ENCODE assay signal across 9 cellular contexts in the genomic region with DNA sequence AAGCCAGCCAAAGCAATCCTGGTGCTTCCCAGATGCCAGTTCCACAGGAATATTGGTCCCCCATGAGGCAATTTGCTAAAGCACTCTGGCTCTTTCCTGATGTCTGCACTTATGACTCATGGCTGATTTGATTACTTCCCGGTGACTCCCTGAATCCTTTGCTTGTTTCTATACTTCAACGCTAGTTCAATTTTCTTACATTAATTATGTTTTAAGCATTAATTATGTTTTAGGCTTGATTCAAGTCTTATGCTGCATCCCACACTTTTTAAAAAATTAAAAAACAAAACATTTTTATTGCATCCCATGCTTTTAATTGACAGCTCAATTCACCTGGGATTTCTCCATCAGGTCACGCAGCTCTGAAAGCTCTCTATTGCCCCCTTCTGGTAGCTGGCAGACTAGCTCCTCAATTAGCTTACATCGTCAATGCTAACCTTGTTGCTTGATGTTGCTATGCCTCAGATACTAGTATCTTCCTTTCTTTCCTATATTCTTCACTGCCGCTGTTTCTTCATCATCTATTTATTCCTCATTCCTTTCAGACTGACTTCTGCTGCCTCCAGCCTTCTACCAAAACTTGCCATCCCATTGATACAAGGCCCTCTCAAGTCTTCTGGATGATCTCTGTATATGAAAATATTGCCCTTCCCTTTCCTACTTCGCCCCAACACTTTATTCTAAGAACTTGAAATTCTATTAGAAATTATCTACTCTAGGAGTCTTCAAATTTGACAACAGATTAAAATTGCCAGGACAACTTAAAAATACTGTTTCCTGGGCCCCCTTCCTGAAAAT. TPM values are rescaled to one million over a fixed set of nuclear protein-coding genes. Genes with fewer than 3 reads are reported as not detected.
DNase-seq lines count a peak whose midpoint lies in the region; ATAC-seq and TF ChIP-seq lines count a peak whose summit lies in the region.
"Had no signal": no experiment of that assay in that cellular context is flagged by ENCODE, and none has a peak within 500 bp of the region (broad histone marks: within the 10 kb centered on the region; RNA-seq: fewer than 3 reads in every experiment).

No MANE protein-coding gene starts in this region.

- H3K9me3 Mint-ChIP-seq in activated naive CD8-positive, alpha-beta T cell treated with anti-CD3 and anti-CD28 coated beads for 36 hours, result no peaks in the 10 kb centered on the region
- H3K9me3 Mint-ChIP-seq: dendritic cell treated with granulocyte-macrophage colony-stimulating factor and Interleukin-4, amounts not matched to agents 40 ng/mL and 50 ng/mL, for 4 days had no signal

- H3K4me3 ChIP-seq in Loucy (ENCODE audit: low read length, poor library complexity, severe bottlenecking) (no peak overlapping the region), SJCRH30 (no peak overlapping the region), cardiac muscle cell (no peak overlapping the region)

- H3K4me2 ChIP-seq in Loucy (ENCODE audit: low read depth, low read length, poor library complexity, severe bottlenecking), result no peak overlapping the region

- peaks cover 7% of the 10 kb centered on the region; the same call in 1 of the 2 replicates for H3F3A ChIP-seq in Loucy (ENCODE audit: low read depth)

- H3K27me3 Mint-ChIP-seq in activated naive CD8-positive, alpha-beta T cell treated with anti-CD3 and anti-CD28 coated beads for 36 hours, result peaks cover 23% of the 10 kb centered on the region

- no peaks in the 10 kb centered on the region for H3K36me3 Mint-ChIP-seq in activated naive CD8-positive, alpha-beta T cell treated with anti-CD3 and anti-CD28 coated beads for 36 hours

- H3K4me3 Mint-ChIP-seq in activated naive CD8-positive, alpha-beta T cell treated with anti-CD3 and anti-CD28 coated beads for 36 hours, result no peak overlapping the region
- H3K4me3 Mint-ChIP-seq: dendritic cell treated with granulocyte-macrophage colony-stimulating factor and Interleukin-4, amounts not matched to agents 40 ng/mL and 50 ng/mL, for 4 days had no signal

- DNase-seq in DMS114 treated with DMSO at 0.1 percent for 48 hours (lab: John Stamatoyannopoulos, UW; ENCODE audit: unreplicated experiment) (peak; percentile 35), SJCRH30 (peak; percentile 39 to 80), cardiac muscle cell (ENCODE audit: low read depth in 1 of 2, low spot score in 1 of 2) (peak; percentile 76 to 77), retina (peak; percentile 77), mesenteric fat pad (ENCODE audit: low spot score) (no peak)
- DNase-seq in activated naive CD8-positive, alpha-beta T cell treated with anti-CD3 and anti-CD28 coated beads for 36 hours, result peak; percentile 51

- no peaks in the 10 kb centered on the region for H4K20me1 ChIP-seq in Loucy (ENCODE audit: insufficient read depth, low read length, poor library complexity, severe bottlenecking)

- H3K9me2 ChIP-seq in Loucy (replicated peaks; ENCODE audit: low read depth, low read length), result no peaks in the 10 kb centered on the region

- no peaks in the 10 kb centered on the region for H3K9me3 ChIP-seq in Loucy (ENCODE audit: insufficient read depth, low read depth, low read length)
- H3K9me3 ChIP-seq in SJCRH30 (replicated peaks), result no peaks in the 10 kb centered on the region
- H3K9me3 ChIP-seq in cardiac muscle cell (ENCODE audit: low read depth), result no peaks in the 10 kb centered on the region

- H3K27me3 ChIP-seq in Loucy (ENCODE audit: insufficient read depth, low read length, poor library complexity, severe bottlenecking) (no peaks in the 10 kb centered on the region), SJCRH30 (no peaks in the 10 kb centered on the region), cardiac muscle cell (no peaks in the 10 kb centered on the region)

- H3K4me1 Mint-ChIP-seq in activated naive CD8-positive, alpha-beta T cell treated with anti-CD3 and anti-CD28 coated beads for 36 hours, result no peaks in the 10 kb centered on the region

- H3K79me2 ChIP-seq in Loucy (ENCODE audit: insufficient read depth, low read length), result no peaks in the 10 kb centered on the region

- TF ChIP-seq CTCF in Loucy (conservative IDR thresholded peaks at IDR 0.05; ENCODE audit: low read length) (peak; percentile 94), cardiac muscle cell (IDR thresholded peaks at IDR 0.05; ENCODE audit: low read depth, low read length) (peak; percentile 96)

- H3K4me1 ChIP-seq in Loucy (ENCODE audit: insufficient read depth, low read length, poor library complexity, severe bottlenecking) (peaks cover 33% of the 10 kb centered on the region), SJCRH30 (0 out of 2 replicates have a peak, but pooled peaks cover 3% of the 10 kb centered on the region), cardiac muscle cell (ENCODE audit: low read depth) (no peaks in the 10 kb centered on the region)

- no peaks in the 10 kb centered on the region for H3K36me3 ChIP-seq in Loucy (ENCODE audit: insufficient read depth, low read length)
- H3K36me3 ChIP-seq in SJCRH30, result no peaks in the 10 kb centered on the region
- no peaks in the 10 kb centered on the region for H3K36me3 ChIP-seq in cardiac muscle cell

- no peak overlapping the region for H3K27ac ChIP-seq in SJCRH30
- H3K27ac ChIP-seq in cardiac muscle cell, result no peak overlapping the region

- no peak overlapping the region for H3K27ac Mint-ChIP-seq in activated naive CD8-positive, alpha-beta T cell treated with anti-CD3 and anti-CD28 coated beads for 36 hours
- H3K27ac Mint-ChIP-seq: dendritic cell treated with granulocyte-macrophage colony-stimulating factor and Interleukin-4, amounts not matched to agents 40 ng/mL and 50 ng/mL, for 4 days had no signal

- ATAC-seq in GM21528 (IDR thresholded peaks at IDR 0.05; ENCODE audit: low FRiP score, unreplicated experiment), result peak; percentile 67

- no peak overlapping the region for H3K9ac ChIP-seq in Loucy (ENCODE audit: low read depth, low read length, poor library complexity, severe bottlenecking)

- no peak overlapping the region for H2AFZ ChIP-seq in Loucy (ENCODE audit: low read length)

RNA-seq across cellular contexts. Expression of gene TSHR, which starts 32.0 kb away (rescaled TPM):
- 0.30 TPM in 1 of 2 replicates, not detected in the other for total RNA-seq in SJCRH30 (2014; rRNA removed; shearing (Covaris generic))
- total RNA-seq in activated naive CD8-positive, alpha-beta T cell treated with anti-CD3 and anti-CD28 coated beads for 36 hours, result not detected
- total RNA-seq in cardiac muscle cell (0.32 and 1.2 TPM in 2 replicates), mesenteric fat pad (0.39 TPM)
- 0.38 and 3.7 TPM in 2 replicates for polyA plus RNA-seq in cardiac muscle cell

RNA-seq across cellular contexts. Expression of gene CEP128, which starts 45.9 kb away (rescaled TPM):
- 14.3 and 19.0 TPM in 2 replicates for total RNA-seq in SJCRH30 (2014; rRNA removed; shearing (Covaris generic))
- 10 to 100 TPM; 21.5 to 22.6 TPM for total RNA-seq in activated naive CD8-positive, alpha-beta T cell treated with anti-CD3 and anti-CD28 coated beads for 36 hours
- total RNA-seq in cardiac muscle cell (7.5 and 14.3 TPM in 2 replicates), mesenteric fat pad (15.6 TPM)
- 7.3 and 13.6 TPM in 2 replicates for polyA plus RNA-seq in cardiac muscle cell
